Comparison of ENCODE assay signal across 1 cellular context in genomic region chr2:178895872-178896271, GRCh38.
TF ChIP-seq lines count a peak whose summit lies in the region.

No MANE protein-coding gene starts in this region.

TF ChIP-seq in GM23338, 12 proteins besides CTCF, POLR2A, EP300 and RAD21 (continued from another document):
- TF ChIP-seq ZNF462 (CRISPR knock-in tag; IDR thresholded peaks at IDR 0.05) (no peak), NANOG (IDR thresholded peaks at IDR 0.05; ENCODE audit: borderline replicate concordance) (no peak), ZNF114 (CRISPR knock-in tag; IDR thresholded peaks at IDR 0.05) (no peak), EZH2 (IDR thresholded peaks at IDR 0.05; ENCODE audit: low read depth, unreplicated experiment) (no peak), JUNB (IDR thresholded peaks at IDR 0.05; ENCODE audit: unreplicated experiment) (no peak)
